In the genomic region with DNA sequence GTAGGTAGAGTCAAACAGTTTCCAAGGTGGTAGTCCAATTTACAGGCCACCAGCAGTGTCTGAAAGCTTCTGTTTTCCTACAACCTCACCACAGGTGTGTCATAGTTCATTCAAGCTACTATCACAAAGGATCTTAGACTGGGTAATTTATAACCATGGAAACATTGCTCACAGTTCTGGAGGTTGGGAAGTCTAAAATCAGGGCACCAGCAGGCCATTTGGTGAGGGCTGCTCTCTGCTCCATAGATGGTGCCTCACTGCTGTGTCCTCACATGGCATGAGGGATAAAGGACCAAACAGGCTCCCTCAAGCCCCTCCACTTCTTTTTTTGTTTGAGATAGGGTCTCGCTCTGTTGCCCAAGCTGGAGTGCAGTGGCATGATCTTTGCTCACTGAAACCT, we compare ENCODE assay signal across 19 cellular contexts.
"Had no signal": no experiment of that assay in that cellular context is flagged by ENCODE, and none has a peak within 500 bp of the region (broad histone marks: within the 10 kb centered on the region; RNA-seq: fewer than 3 reads in every experiment).

No MANE protein-coding gene starts in this region.

- H3K9me3 ChIP-seq: MG63, SJSA1 had no signal

- H3K27ac ChIP-seq: SJSA1, SK-N-MC had no signal

- H3K4me1 ChIP-seq: SJSA1 had no signal

- H3K4me3 ChIP-seq: MG63, SJSA1, SK-N-MC had no signal

- DNase-seq: IMR-90, Karpas-422, KG1, MG63, NCI-H1092, NCI-H1105 treated with DMSO at 0.1 percent for 48 hours, NCI-H1417 treated with DMSO at 0.1 percent for 48 hours, NCI-H1694, NCI-H187 treated with DMSO at 0.1 percent for 48 hours, NCI-H2029 treated with DMSO at 0.1 percent for 48 hours, NCI-H2171 treated with DMSO at 0.1 percent for 48 hours, NCI-H524, NCI-H526 treated with DMSO at 0.1 percent for 48 hours, Right ventricle myocardium superior, RPMI8226, SIG-M5 had no signal

- H3K36me3 ChIP-seq: MG63, SJSA1 had no signal

- ATAC-seq: HepG2 had no signal
